Comparison of ENCODE assay signal across 8 cellular contexts in the genomic region with DNA sequence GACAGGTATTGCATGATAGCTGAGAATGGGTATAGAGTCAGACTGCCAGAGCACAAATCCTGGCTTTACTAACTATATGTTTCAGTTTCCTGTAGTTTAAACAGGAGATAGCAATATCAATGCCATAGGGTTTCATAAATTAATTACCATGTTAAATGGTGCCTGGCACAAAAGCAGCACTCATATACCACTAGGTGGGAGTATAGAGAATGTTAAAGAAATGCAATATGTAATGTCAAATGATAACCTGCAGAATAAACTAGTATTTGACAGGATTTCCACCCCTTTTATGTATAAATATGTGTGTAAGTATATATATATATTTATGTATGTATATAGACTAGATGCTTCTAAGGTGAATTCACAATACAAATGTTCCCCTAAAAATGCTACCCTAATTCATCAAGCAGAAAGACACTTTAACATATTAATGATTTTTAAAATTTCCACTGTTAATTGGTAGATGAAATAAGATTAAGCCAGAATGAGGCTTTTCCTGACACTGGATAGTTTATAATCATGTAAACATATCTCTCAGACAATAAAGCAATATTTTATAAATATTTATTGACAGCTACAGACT. TPM values are rescaled to one million over a fixed set of nuclear protein-coding genes. Genes with fewer than 3 reads are reported as not detected.
DNase-seq lines count a peak whose midpoint lies in the region; TF ChIP-seq lines count a peak whose summit lies in the region.

No MANE protein-coding gene starts in this region.

- DNase-seq in AG09319 (ENCODE audit: extremely low read depth, low read depth): no peak
- peak; percentile 66 for DNase-seq in NCI-H1694 treated with DMSO at 0.1 percent for 48 hours (lab: John Stamatoyannopoulos, UW)
- DNase-seq in choroid plexus epithelial cell (ENCODE audit: low read depth): peak; percentile 56
- no peak for DNase-seq in osteocyte (ENCODE audit: extremely low spot score, unreplicated experiment)
- DNase-seq in HuH-7.5 (ENCODE audit: low spot score): no peak
- no peak for DNase-seq in activated effector memory CD4-positive, alpha-beta T cell treated with anti-CD3 and anti-CD28 coated beads, Interleukin-2, amount 50 U/mL, for 16 hours
- no peak for DNase-seq in activated CD4-positive, CD25-positive, alpha-beta regulatory T cell (lab: John Stamatoyannopoulos, UW)

- H3K4me1 Mint-ChIP-seq in osteocyte (ENCODE audit: unreplicated experiment): no peaks in the 10 kb centered on the region

- H3K36me3 Mint-ChIP-seq in osteocyte (ENCODE audit: unreplicated experiment): peaks cover 23% of the 10 kb centered on the region

- no peak overlapping the region for H3K27ac Mint-ChIP-seq in osteocyte (ENCODE audit: unreplicated experiment)

- H3K9me3 Mint-ChIP-seq in osteocyte (ENCODE audit: unreplicated experiment): peaks cover 22% of the 10 kb centered on the region

- no peaks in the 10 kb centered on the region for H3K27me3 Mint-ChIP-seq in osteocyte (ENCODE audit: unreplicated experiment)

- H3K4me3 Mint-ChIP-seq in osteocyte (ENCODE audit: unreplicated experiment): no peak overlapping the region

- peak; percentile 48 for TF ChIP-seq CTCF in AG09319 (IDR thresholded peaks at IDR 0.05; ENCODE audit: low read depth, low read length)
- peak; percentile 33; the same call in 1 of the 2 replicates for TF ChIP-seq CTCF in GM12874 (IDR thresholded peaks at IDR 0.05; ENCODE audit: insufficient read depth, low read depth, low read length)
- peak; percentile 59 for TF ChIP-seq CTCF in choroid plexus epithelial cell (conservative IDR thresholded peaks at IDR 0.05; ENCODE audit: low read depth, low read length)
- peak; percentile 63 for TF ChIP-seq CTCF in osteocyte (IDR thresholded peaks at IDR 0.05)

- H3K4me3 ChIP-seq in choroid plexus epithelial cell (ENCODE audit: low read depth, low read length): no peak overlapping the region

RNA-seq across cellular contexts. Expression of gene WDR89, which starts 8.6 kb away (rescaled TPM):
- total RNA-seq in osteocyte: 8.8 and 9.2 TPM in 2 replicates

Comparison
In these comparisons a context has a peak if more than half of its experiments do, and no peak if none do; other contexts are left out.
1. DNase-seq: peak in NCI-H1694 treated with DMSO at 0.1 percent for 48 hours (single experiment) and choroid plexus epithelial cell (single experiment); none in AG09319 (single experiment), osteocyte (single experiment), HuH-7.5 (single experiment), activated effector memory CD4-positive, alpha-beta T cell treated with anti-CD3 and anti-CD28 coated beads, Interleukin-2, amount 50 U/mL, for 16 hours (single experiment) and activated CD4-positive, CD25-positive, alpha-beta regulatory T cell (0 of 4).
2. Peak in every context shown above with its lines, with median percentiles within 50 percentile points of each other: CTCF ChIP-seq.